8 cellular contexts compared by ENCODE assay signal in genomic region chr19:35869327-35870123, GRCh38. TPM values are rescaled to one million over a fixed set of nuclear protein-coding genes. Genes with fewer than 3 reads are reported as not detected.
DNase-seq lines count a peak whose midpoint lies in the region; ATAC-seq and TF ChIP-seq lines count a peak whose summit lies in the region.

No MANE protein-coding gene starts in this region.

- TF ChIP-seq CTCF in CD8-positive, alpha-beta T cell (IDR thresholded peaks at IDR 0.05), result no peak

- no peaks in the 10 kb centered on the region for H3K9me3 Mint-ChIP-seq in CD8-positive, alpha-beta T cell

- peak overlapping the region; percentile 74 for H3K4me3 Mint-ChIP-seq in CD8-positive, alpha-beta T cell

- H3K27me3 ChIP-seq in CD8-positive, alpha-beta T cell (ENCODE audit: insufficient read depth, low read length), result peaks cover 24% of the 10 kb centered on the region
- no peaks in the 10 kb centered on the region for H3K27me3 ChIP-seq in layer of hippocampus (ENCODE audit: control insufficient read depth, insufficient read depth, low read length)

- no peak overlapping the region for H3K27ac ChIP-seq in CD8-positive, alpha-beta T cell (ENCODE audit: low read depth, low read length)
- peak overlapping the region; percentile 99 for H3K27ac ChIP-seq in layer of hippocampus (ENCODE audit: low read depth, low read length)

- CTCF ChIA-PET in CD8-positive, alpha-beta T cell (lab: Charles Lee), result interaction anchor here (1.0 kb wide), 1 partner anchor 175 kb away, joined by 3 read pairs; no protein-coding TSS in a partner anchor

- H3K27me3 Mint-ChIP-seq in CD8-positive, alpha-beta T cell (ENCODE audit: low read depth), result peaks cover 33% of the 10 kb centered on the region

- DNase-seq in CD8-positive, alpha-beta T cell, result peak; percentile 51 to 88 (median 70)
- DNase-seq in NCI-H446 (lab: John Stamatoyannopoulos, UW) (peak; percentile 89 to 92), cerebellar cortex (ENCODE audit: low spot score) (peak; percentile 86)
- DNase-seq in activated CD4-positive, alpha-beta T cell treated with anti-CD3 and anti-CD28 coated beads for 24 hours (ENCODE audit: low read depth in 2 of 2), result peak; percentile 66 to 79
- peak; percentile 82 for DNase-seq in stimulated activated CD4-positive, alpha-beta T cell treated with anti-CD3 and anti-CD28 coated beads, Interleukin-4, amount 100 ng/mL, for 24 hours

- H3K9me3 ChIP-seq in CD8-positive, alpha-beta T cell (ENCODE audit: low read length), result no peaks in the 10 kb centered on the region

- no peak overlapping the region for H3K27ac Mint-ChIP-seq in CD8-positive, alpha-beta T cell

- no peaks in the 10 kb centered on the region for H3K36me3 Mint-ChIP-seq in CD8-positive, alpha-beta T cell

- ATAC-seq in CD8-positive, alpha-beta T cell, result peak; percentile 94
- peak; percentile 57 for ATAC-seq in HG02759 (IDR thresholded peaks at IDR 0.05; ENCODE audit: unreplicated experiment)
- ATAC-seq in HG03039 (IDR thresholded peaks at IDR 0.05; ENCODE audit: unreplicated experiment), result no peak

- H3K36me3 ChIP-seq in CD8-positive, alpha-beta T cell (ENCODE audit: insufficient read depth, low read length), result no peaks in the 10 kb centered on the region

- intact Hi-C loops in CD8-positive, alpha-beta T cell (cut with DNase I, micrococcal nuclease), result loop anchor here in 1 of 2 experiments (1.0 kb wide), 1 partner anchor 10 kb away; no protein-coding TSS in a partner anchor

- peak overlapping the region; percentile 32 for H3K4me3 ChIP-seq in CD8-positive, alpha-beta T cell (ENCODE audit: low read depth, low read length)

- POLR2A ChIA-PET in CD8-positive, alpha-beta T cell (lab: Charles Lee), result interaction anchor here (1.5 kb wide), 1 partner anchor 15 kb away, joined by 3 read pairs; no protein-coding TSS in a partner anchor

- H3K4me1 Mint-ChIP-seq in CD8-positive, alpha-beta T cell (ENCODE audit: low read depth), result peaks cover 15% of the 10 kb centered on the region

- peaks cover 21% of the 10 kb centered on the region for H3K4me1 ChIP-seq in CD8-positive, alpha-beta T cell (ENCODE audit: insufficient read depth, low read length)

RNA-seq across cellular contexts. Expression of gene APLP1, which starts 1.2 kb away (rescaled TPM):
- total RNA-seq in CD8-positive, alpha-beta T cell, result not detected

RNA-seq across cellular contexts. Expression of gene KIRREL2, which starts 12.8 kb away (rescaled TPM):
- under 1 TPM; 0.49 to 0.69 TPM for total RNA-seq in CD8-positive, alpha-beta T cell

RNA-seq across cellular contexts. Expression of gene NPHS1, which starts 17.2 kb away (rescaled TPM):
- under 1 TPM in 1 of 2 experiments, not detected in 1; 0.46 TPM for total RNA-seq in CD8-positive, alpha-beta T cell

RNA-seq across cellular contexts. Expression of gene NFKBID, which starts 30.8 kb away (rescaled TPM):
- total RNA-seq in CD8-positive, alpha-beta T cell, result 10 to 100 TPM; 39.4 to 40.2 TPM

RNA-seq across cellular contexts. Expression of gene HCST, which starts 32.8 kb away (rescaled TPM):
- total RNA-seq in CD8-positive, alpha-beta T cell, result 100 to 1,000 TPM; 101 to 114 TPM
